13 cellular contexts compared by ENCODE assay signal in the genomic region with DNA sequence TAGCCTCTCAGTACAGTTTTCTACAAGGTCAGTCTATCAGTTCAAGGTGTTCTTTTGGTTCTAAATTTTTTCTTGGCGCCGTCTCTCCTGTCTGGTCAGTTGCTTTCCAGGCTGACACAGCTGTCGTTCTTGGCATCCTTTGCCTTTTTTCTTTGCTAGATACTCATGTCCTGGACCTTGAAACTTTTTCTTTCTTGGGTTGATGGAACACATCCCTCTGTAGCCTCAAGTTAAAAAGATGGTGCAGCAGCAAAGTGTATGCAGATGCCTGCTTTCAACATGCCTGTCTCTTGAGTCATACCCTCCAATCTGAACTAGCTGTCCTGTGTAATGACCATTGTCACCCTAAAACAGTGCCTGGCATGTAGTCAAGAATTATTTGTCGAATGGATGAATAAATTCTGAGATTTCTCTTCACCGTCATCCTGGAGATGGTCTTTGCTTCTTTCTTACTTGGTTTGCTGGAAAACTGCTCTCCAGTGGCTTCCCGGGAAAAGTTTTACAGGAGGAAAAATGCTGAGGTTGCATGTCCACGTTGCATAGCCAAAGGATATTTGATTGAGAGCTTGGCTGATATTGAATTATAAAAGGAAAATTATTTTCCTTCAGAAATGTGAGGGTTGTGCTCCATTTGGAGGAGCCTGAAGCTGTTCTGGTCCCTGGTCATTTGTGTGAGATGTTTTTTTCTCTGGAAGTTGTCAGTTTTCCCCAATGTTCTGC. TPM values are rescaled to one million over a fixed set of nuclear protein-coding genes. Genes with fewer than 3 reads are reported as not detected.
DNase-seq lines count a peak whose midpoint lies in the region; ATAC-seq, FAIRE-seq and TF ChIP-seq lines count a peak whose summit lies in the region.
"Had no signal": no experiment of that assay in that cellular context is flagged by ENCODE, and none has a peak within 500 bp of the region (broad histone marks: within the 10 kb centered on the region; RNA-seq: fewer than 3 reads in every experiment).

No MANE protein-coding gene starts in this region.

- in situ Hi-C loops in GM13977 (cut with MboI; ENCODE audit: low pct_unique_long_range_greater_than_20kb, low sequenced_read_pairs, unreplicated experiment): no loop called here

- H3K27ac ChIP-seq in BLaER1 treated with 17β-estradiol and CSF1 and Interleukin-3, amounts not matched to agents 10 nM and 100 nM: no peak overlapping the region

- H3K9me3 ChIP-seq in BLaER1 treated with 17β-estradiol and CSF1 and Interleukin-3, amounts not matched to agents 10 nM and 100 nM (replicated peaks in 1 of 11): no peaks in the 10 kb centered on the region
- H3K9me3 ChIP-seq in adipocyte (ENCODE audit: control insufficient read depth, low read length): no peaks in the 10 kb centered on the region

- H3K36me3 ChIP-seq in BLaER1 treated with 17β-estradiol and CSF1 and Interleukin-3, amounts not matched to agents 10 nM and 100 nM: peaks cover 0 to 47% (median 21%) of the 10 kb centered on the region in 11 experiments; a peak in 16 of 22 replicates
- no peaks in the 10 kb centered on the region for H3K36me3 ChIP-seq in adipocyte (ENCODE audit: control insufficient read depth, insufficient read depth, low read length, severe bottlenecking)

- peak; percentile 36 for ATAC-seq in Right ventricle myocardium superior (ENCODE audit: poor library complexity)

- TF ChIP-seq CTCF in GM13977 (IDR thresholded peaks at IDR 0.05; ENCODE audit: extremely low read depth, insufficient read depth, missing control alignments): no peak

- H3K9ac ChIP-seq in BLaER1 treated with 17β-estradiol and CSF1 and Interleukin-3, amounts not matched to agents 10 nM and 100 nM: no peak overlapping the region
- no peak overlapping the region for H3K9ac ChIP-seq in adipocyte (ENCODE audit: low read length)

- H3K4me2 ChIP-seq in BLaER1 treated with 17β-estradiol and CSF1 and Interleukin-3, amounts not matched to agents 10 nM and 100 nM: peak overlapping the region in 7 of 11 experiments; percentile 9 to 49 (median 30); a peak in 7 of 22 replicates

- intact Hi-C loops in Right ventricle myocardium superior (cut with DNase I): no loop called here

- TF ChIP-seq POLR2A in GM12891 (IDR thresholded peaks at IDR 0.05; ENCODE audit: low read depth, low read length): no peak

- H3K4me1 ChIP-seq in BLaER1 treated with 17β-estradiol and CSF1 and Interleukin-3, amounts not matched to agents 10 nM and 100 nM: peaks cover 22 to 77% (median 66%) of the 10 kb centered on the region in 10 experiments
- peaks cover 30% of the 10 kb centered on the region for H3K4me1 ChIP-seq in adipocyte (ENCODE audit: control insufficient read depth, insufficient read depth, low read length)

- no peak overlapping the region for H3K4me3 ChIP-seq in BLaER1 treated with 17β-estradiol and CSF1 and Interleukin-3, amounts not matched to agents 10 nM and 100 nM
- H3K4me3 ChIP-seq in adipocyte (ENCODE audit: low read length): peak overlapping the region; percentile 27

- H3K27me3 ChIP-seq in BLaER1 treated with 17β-estradiol and CSF1 and Interleukin-3, amounts not matched to agents 10 nM and 100 nM: no peaks in the 10 kb centered on the region
- no peaks in the 10 kb centered on the region for H3K27me3 ChIP-seq in adipocyte (replicated peaks; ENCODE audit: control insufficient read depth, insufficient read depth, low read length)

- FAIRE-seq in GM12891 (lab: Jason Lieb, UNC): no peak

- DNase-seq in adipocyte (ENCODE audit: low read depth) (peak; percentile 57), Right ventricle myocardium superior (no peak), pons (ENCODE audit: low spot score) (peak; percentile 11), GM12891 (ENCODE audit: insufficient read length, low spot score) (no peak), activated gamma-delta T cell (lab: John Stamatoyannopoulos, UW) (no peak), D341Med (ENCODE audit: low spot score) (no peak), GM13977 (ENCODE audit: low spot score) (no peak)
- DNase-seq: activated CD4-positive, CD25-positive, alpha-beta regulatory T cell treated with anti-CD3 and anti-CD28 coated beads, Interleukin-2, amount 50 U/mL, for 72 hours; DMS153; foreskin melanocyte; NCI-H1417 treated with DMSO at 0.1 percent for 48 hours; NCI-H446 treated with DMSO at 0.1 percent for 48 hours had no signal

- H4K20me1 ChIP-seq in BLaER1 treated with 17β-estradiol and CSF1 and Interleukin-3, amounts not matched to agents 10 nM and 100 nM: peaks cover 0 to 7% (median 0%) of the 10 kb centered on the region in 11 experiments; a peak in 3 of 22 replicates

TF ChIP-seq in GM12891, 5 proteins besides CTCF, POLR2A, EP300 and RAD21:
- TF ChIP-seq PAX5 (IDR thresholded peaks at IDR 0.05; ENCODE audit: insufficient read depth, low read length, severe bottlenecking): no peak
- no peak for TF ChIP-seq POU2F2 (IDR thresholded peaks at IDR 0.05; ENCODE audit: low read depth, low read length)
- TF ChIP-seq POLR2AphosphoS5 (IDR thresholded peaks at IDR 0.05; ENCODE audit: low read depth, low read length): no peak
- no peak for TF ChIP-seq SPI1 (IDR thresholded peaks at IDR 0.05; ENCODE audit: low read depth, low read length)
- no peak for TF ChIP-seq TAF1 (IDR thresholded peaks at IDR 0.05; ENCODE audit: low read depth, low read length)

RNA-seq across cellular contexts. Expression of a gene that starts 4.7 kb away (rescaled TPM):
- total RNA-seq in Right ventricle myocardium superior: 8.8 TPM
- 0.03 TPM for polyA plus RNA-seq in GM12891 (2012; ENCODE audit: low read depth, missing spikeins)

RNA-seq across cellular contexts. Expression of a gene that starts 26.0 kb away (rescaled TPM):
- 0.65 TPM for total RNA-seq in Right ventricle myocardium superior
- polyA plus RNA-seq in GM12891 (2012; ENCODE audit: low read depth, missing spikeins): 9.0 TPM

RNA-seq across cellular contexts. Expression of a gene that starts 26.3 kb away (rescaled TPM):
- 22.5 TPM for total RNA-seq in Right ventricle myocardium superior
- polyA plus RNA-seq in GM12891 (2012; ENCODE audit: low read depth, missing spikeins): 25.1 TPM

RNA-seq across cellular contexts. Expression of a gene that starts 35.5 kb away (rescaled TPM):
- total RNA-seq in Right ventricle myocardium superior: 25.6 TPM
- 28.6 TPM for polyA plus RNA-seq in GM12891 (2012; ENCODE audit: low read depth, missing spikeins)

RNA-seq across cellular contexts. Expression of a gene that starts 39.1 kb away (rescaled TPM):
- total RNA-seq in Right ventricle myocardium superior: 84.7 TPM
- polyA plus RNA-seq in GM12891 (2012; ENCODE audit: low read depth, missing spikeins): 54.5 TPM

Comparison
In these comparisons a context has a peak if more than half of its experiments do, and no peak if none do; other contexts are left out.
1. DNase-seq: peak in adipocyte (single experiment) and pons (single experiment); none in Right ventricle myocardium superior (single experiment), GM12891 (single experiment), activated gamma-delta T cell (single experiment), D341Med (single experiment) and GM13977 (single experiment).